In genomic region chr21:14846619-14847018, GRCh38 we compare ENCODE assay signal across 33 cellular contexts.
"Had no signal": no experiment of that assay in that cellular context is flagged by ENCODE, and none has a peak within 500 bp of the region (broad histone marks: within the 10 kb centered on the region; RNA-seq: fewer than 3 reads in every experiment).

No MANE protein-coding gene starts in this region.

- ATAC-seq: activated CD8-positive, alpha-beta memory T cell treated with anti-CD3 and anti-CD28 coated beads, Interleukin-2, amount 10 ng/mL, durations not matched to agents 7 days and 5 days; activated naive CD8-positive, alpha-beta T cell treated with anti-CD3 and anti-CD28 coated beads, Interleukin-2, amount 50 U/mL, for 24 hours; PC-3; Right ventricle myocardium inferior had no signal

- DNase-seq: activated CD4-positive, alpha-beta memory T cell treated with anti-CD3 and anti-CD28 coated beads, Interleukin-2, amount 10 ng/mL, durations not matched to agents 7 days and 5 days; activated CD4-positive, alpha-beta T cell treated with anti-CD3 and anti-CD28 coated beads for 1 hour; activated CD4-positive, alpha-beta T cell treated with anti-CD3 and anti-CD28 coated beads for 48 hours; activated CD4-positive, CD25-positive, alpha-beta regulatory T cell; activated CD8-positive, alpha-beta memory T cell treated with anti-CD3 and anti-CD28 coated beads for 24 hours; activated CD8-positive, alpha-beta memory T cell treated with anti-CD3 and anti-CD28 coated beads, Interleukin-2, amount 10 ng/mL, durations not matched to agents 7 days and 5 days; activated CD8-positive, alpha-beta memory T cell treated with anti-CD3 and anti-CD28 coated beads, Interleukin-2, amount 50 U/mL, for 48 hours; activated effector memory CD4-positive, alpha-beta T cell treated with Interleukin-2 at 50 U/mL for 16 hours; activated naive CD4-positive, alpha-beta T cell treated with anti-CD3 and anti-CD28 coated beads, Interleukin-2, amount 10 ng/mL, durations not matched to agents 7 days and 5 days; activated naive CD8-positive, alpha-beta T cell treated with anti-CD3 and anti-CD28 coated beads, Interleukin-2, amount 50 U/mL, for 24 hours; activated T-cell treated with anti-CD3 and anti-CD28 coated beads, Interleukin-2, amount 50 U/mL, for 48 hours; anterior cingulate cortex; caudate nucleus; cerebellar nuclear complex; KG1; MG63; NCI-H1048; NCI-H1436 treated with DMSO at 0.1 percent for 48 hours; NCI-H1694 treated with DMSO at 0.1 percent for 48 hours; NCI-H2029; NCI-H345; NCI-H510A; NCI-H526; NCI-H748 treated with DMSO at 0.1 percent for 48 hours; NK-92 treated with Interleukin-12 subunit alpha and Interleukin-12 subunit beta, amount 100 ng/mL, for 24 hours; PC-3; SJCRH30; SW 1271; T-helper 1 cell; T-helper 2 cell; T-helper 9 cell; WERI-Rb-1 had no signal
